21 cellular contexts compared by ENCODE assay signal in the genomic region with DNA sequence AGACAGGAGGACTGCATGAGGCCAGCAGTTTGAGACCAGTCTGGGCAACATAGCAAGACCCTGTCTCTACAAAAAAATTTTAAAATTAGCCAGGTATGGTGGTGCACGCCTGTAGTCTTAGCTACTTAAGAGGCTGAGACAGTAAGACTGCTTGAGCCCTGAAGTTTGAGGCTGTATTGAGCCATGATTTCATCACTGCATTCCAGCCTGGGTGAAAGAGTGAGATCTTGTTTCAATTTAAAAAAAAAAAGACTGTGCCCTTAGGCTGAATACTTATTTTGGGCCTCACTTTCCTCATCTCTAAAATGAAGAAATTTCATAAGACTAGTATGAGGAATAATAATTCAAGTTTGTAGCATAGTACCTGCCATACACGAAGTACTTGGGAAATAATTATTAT. TPM values are rescaled to one million over a fixed set of nuclear protein-coding genes. Genes with fewer than 3 reads are reported as not detected.
A peak's percentile ranks its signal among the peaks of the same experiment; 100 is the strongest.
DNase-seq lines count a peak whose midpoint lies in the region; ATAC-seq, FAIRE-seq and TF ChIP-seq lines count a peak whose summit lies in the region.
"Had no signal": no experiment of that assay in that cellular context is flagged by ENCODE, and none has a peak within 500 bp of the region (broad histone marks: within the 10 kb centered on the region; RNA-seq: fewer than 3 reads in every experiment).

No MANE protein-coding gene starts in this region.

- TF ChIP-seq POLR2A in endothelial cell of umbilical vein (IDR thresholded peaks at IDR 0.05; ENCODE audit: low read depth, low read length): no peak

- H2AK5ac ChIP-seq in trophoblast cell (ENCODE audit: low read length): no peak overlapping the region

- no peak overlapping the region for H3K18ac ChIP-seq in trophoblast cell (ENCODE audit: low read length)

- BruUV-seq in endothelial cell of umbilical vein (replicated peaks; lab: Mats Ljungman, UMichigan): no TSS peak

- no peak overlapping the region for H3K4me2 ChIP-seq in endothelial cell of umbilical vein (ENCODE audit: insufficient read depth, low read length)
- no peak overlapping the region for H3K4me2 ChIP-seq in trophoblast cell (ENCODE audit: low read length)
- H3K4me2 ChIP-seq: GM23338 had no signal

- H3K27me3 ChIP-seq in endothelial cell of umbilical vein (ENCODE audit: control insufficient read depth in 2 of 2, insufficient read depth in 2 of 2, low read length in 2 of 2) (no peaks in the 10 kb centered on the region), trophoblast cell (ENCODE audit: insufficient read depth, low read length) (no peaks in the 10 kb centered on the region)
- H3K27me3 ChIP-seq: cardiac muscle cell, spleen had no signal

- H4K91ac ChIP-seq in trophoblast cell (ENCODE audit: low read depth, low read length): no peak overlapping the region

- H3K9ac ChIP-seq in endothelial cell of umbilical vein (replicated peaks; ENCODE audit: extremely low read depth, insufficient read depth, low read length) (no peak overlapping the region), trophoblast cell (ENCODE audit: low read length) (no peak overlapping the region)

- POLR2A ChIA-PET in endothelial cell of umbilical vein (lab: Charles Lee): no interaction called here

- H3K9me1 ChIP-seq in endothelial cell of umbilical vein (replicated peaks; ENCODE audit: control insufficient read depth, extremely low read depth, insufficient read depth, low read length): no peaks in the 10 kb centered on the region

- DNase-seq in GM03348 (ENCODE audit: low spot score): peak; percentile 13
- peak; percentile 18 for DNase-seq in RPMI7951 (ENCODE audit: low read depth)
- no peak for DNase-seq in endothelial cell of umbilical vein (ENCODE audit: low read depth, low spot score)
- peak; percentile 89 to 98 for DNase-seq in trophoblast cell
- no peak for DNase-seq in NCI-H510A (lab: John Stamatoyannopoulos, UW)
- no peak for DNase-seq in GM19239 (ENCODE audit: insufficient read length, low spot score)
- DNase-seq: activated naive CD4-positive, alpha-beta T cell treated with anti-CD3 and anti-CD28 coated beads for 36 hours; C1 segment of cervical spinal cord; left colon; MV-4-11; NCI-H187 treated with DMSO at 0.1 percent for 48 hours; psoas muscle; SHP77 treated with DMSO at 0.1 percent for 48 hours; spleen; T-helper 1 cell had no signal

- H3K4me1 ChIP-seq in endothelial cell of umbilical vein (ENCODE audit: control insufficient read depth, extremely low read depth, insufficient read depth, low read length) (no peaks in the 10 kb centered on the region), trophoblast cell (ENCODE audit: control insufficient read depth in 1 of 2, insufficient read depth in 2 of 2, low read length in 2 of 2) (peaks cover 0 to under 1% of the 10 kb centered on the region in 2 experiments)
- H3K4me1 ChIP-seq: psoas muscle, spleen had no signal

- H3K79me2 ChIP-seq in endothelial cell of umbilical vein (ENCODE audit: control insufficient read depth, insufficient read depth, low read length): no peaks in the 10 kb centered on the region
- no peaks in the 10 kb centered on the region for H3K79me2 ChIP-seq in trophoblast cell (ENCODE audit: control insufficient read depth, insufficient read depth, low read length, poor library complexity)

- dilution Hi-C loops in endothelial cell of umbilical vein (cut with MboI; ENCODE audit: extremely low pct_ligation_motif_present, low sequenced_read_pairs): no loop called here

- TF ChIP-seq CTCF in endothelial cell of umbilical vein (IDR thresholded peaks at IDR 0.05; ENCODE audit: extremely low read depth in 1 of 2, insufficient read depth in 1 of 2, low read depth in 1 of 2, low read length in 2 of 2): no peak

- H4K8ac ChIP-seq in trophoblast cell (ENCODE audit: low read depth, low read length): no peak overlapping the region

- H2BK12ac ChIP-seq in trophoblast cell (ENCODE audit: low read length): no peak overlapping the region

- no peak for ATAC-seq in HG02840 (IDR thresholded peaks at IDR 0.05; ENCODE audit: low FRiP score, unreplicated experiment)
- ATAC-seq: GM23338, left colon had no signal

- FAIRE-seq in endothelial cell of umbilical vein (lab: Jason Lieb, UNC) (peak; percentile 12), GM19239 (lab: Jason Lieb, UNC) (no peak)
- FAIRE-seq: frontal cortex, GM18507 had no signal

- H3K14ac ChIP-seq in trophoblast cell (ENCODE audit: low read length): no peak overlapping the region

- H3K4ac ChIP-seq in trophoblast cell (ENCODE audit: low read depth, low read length): no peak overlapping the region

- H2AFZ ChIP-seq in endothelial cell of umbilical vein (ENCODE audit: low read depth, low read length) (no peak overlapping the region), trophoblast cell (ENCODE audit: insufficient read depth, low read length, poor library complexity) (no peak overlapping the region)
- H2AFZ ChIP-seq: GM23338 had no signal

- intact Hi-C loops in endothelial cell of umbilical vein (cut with micrococcal nuclease): no loop called here

- H4K20me1 ChIP-seq in endothelial cell of umbilical vein (replicated peaks; ENCODE audit: control insufficient read depth, extremely low read depth, insufficient read depth, low read length): no peaks in the 10 kb centered on the region

- no peak overlapping the region for H3K23ac ChIP-seq in trophoblast cell (ENCODE audit: low read length)

- H3K9me3 ChIP-seq in endothelial cell of umbilical vein (replicated peaks; ENCODE audit: control insufficient read depth, insufficient read depth, low read length) (no peaks in the 10 kb centered on the region), trophoblast cell (ENCODE audit: insufficient read depth, low read depth, low read length) (no peaks in the 10 kb centered on the region)
- H3K9me3 ChIP-seq: psoas muscle, spleen, thoracic aorta had no signal

- H3K4me3 ChIP-seq in endothelial cell of umbilical vein (replicated peaks in 1 of 3; ENCODE audit: insufficient read depth in 1 of 3, low read depth in 1 of 3, low read length in 3 of 3): no peak overlapping the region
- H3K4me3 ChIP-seq in trophoblast cell (ENCODE audit: low read depth, low read length): no peak overlapping the region
- H3K4me3 ChIP-seq: cardiac muscle cell, GM23338, psoas muscle, spleen, thoracic aorta had no signal

- H4K12ac ChIP-seq in trophoblast cell (ENCODE audit: low read depth, low read length): no peak overlapping the region

- CTCF ChIA-PET in endothelial cell of umbilical vein (lab: Charles Lee): no interaction called here

- no peaks in the 10 kb centered on the region for H3K79me1 ChIP-seq in trophoblast cell (ENCODE audit: low read length)

- no CpG with 5 or more reads among the region's 2 CpGs for WGBS in trophoblast cell (ENCODE audit: extremely low coverage, insufficient coverage, insufficient read length)

- no peak overlapping the region for H3K27ac ChIP-seq in endothelial cell of umbilical vein (ENCODE audit: insufficient read depth, low read depth, low read length)
- no peak overlapping the region for H3K27ac ChIP-seq in trophoblast cell (ENCODE audit: low read depth, low read length)
- H3K27ac ChIP-seq: cardiac muscle cell, psoas muscle, spleen, thoracic aorta had no signal

- H2BK5ac ChIP-seq in trophoblast cell (ENCODE audit: low read depth, low read length, poor library complexity): no peak overlapping the region

- no peak overlapping the region for H2BK120ac ChIP-seq in trophoblast cell (ENCODE audit: insufficient read depth, low read length, poor library complexity)

- no peaks in the 10 kb centered on the region for H3K36me3 ChIP-seq in endothelial cell of umbilical vein (ENCODE audit: control insufficient read depth in 2 of 2, extremely low read depth in 1 of 2, insufficient read depth in 2 of 2, low read length in 2 of 2)
- H3K36me3 ChIP-seq in trophoblast cell (ENCODE audit: control insufficient read depth in 1 of 2, insufficient read depth in 2 of 2, low read length in 2 of 2): no peaks in the 10 kb centered on the region
- H3K36me3 ChIP-seq: cardiac muscle cell, spleen, thoracic aorta had no signal

TF ChIP-seq in endothelial cell of umbilical vein, 7 proteins besides CTCF, POLR2A, EP300 and RAD21 (continues in another document):
- TF ChIP-seq POLR2AphosphoS5 (IDR thresholded peaks at IDR 0.05; ENCODE audit: insufficient read depth, low read depth, low read length) (no peak), FOS (IDR thresholded peaks at IDR 0.05; ENCODE audit: borderline replicate concordance, insufficient read depth, low read length) (no peak), EZH2 (IDR thresholded peaks at IDR 0.05; ENCODE audit: borderline replicate concordance, low read depth, low read length, severe bottlenecking) (no peak), MYC (IDR thresholded peaks at IDR 0.05; ENCODE audit: low read depth, low read length) (no peak), JUN (IDR thresholded peaks at IDR 0.05; ENCODE audit: borderline replicate concordance, insufficient read depth, insufficient read length, low read depth) (no peak)
- TF ChIP-seq, protein P1, sequence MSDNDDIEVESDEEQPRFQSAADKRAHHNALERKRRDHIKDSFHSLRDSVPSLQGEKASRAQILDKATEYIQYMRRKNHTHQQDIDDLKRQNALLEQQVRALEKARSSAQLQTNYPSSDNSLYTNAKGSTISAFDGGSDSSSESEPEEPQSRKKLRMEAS (IDR thresholded peaks at IDR 0.05; ENCODE audit: insufficient read depth, insufficient read length): no peak

RNA-seq across cellular contexts. Expression of a gene that starts 6.9 kb away (rescaled TPM):
- total RNA-seq in RPMI7951 (2014; rRNA removed; shearing (Covaris generic)): 1.6 and 2.8 TPM in 2 replicates
- total RNA-seq in endothelial cell of umbilical vein: 0.22 and 0.35 TPM in 2 replicates
- polyA plus RNA-seq in endothelial cell of umbilical vein: 0.55 and 0.72 TPM in 2 replicates
- polyA plus RNA-seq in endothelial cell of umbilical vein (2011; cell fraction: cytosol; rRNA removed): 0.30 and 0.31 TPM in 2 replicates
- polyA plus RNA-seq in endothelial cell of umbilical vein (2011; cell fraction: nucleus; rRNA removed): 0.46 and 0.53 TPM in 2 replicates
- 0.42 and 0.92 TPM in 2 replicates for polyA plus RNA-seq in endothelial cell of umbilical vein (2012)
- 0.58 and 0.98 TPM in 2 replicates for polyA minus RNA-seq in endothelial cell of umbilical vein
- polyA minus RNA-seq in endothelial cell of umbilical vein (2011; cell fraction: cytosol; rRNA and poly(A)+ RNA removed): 0.72 TPM
- 0.38 TPM in 1 of 2 replicates, not detected in the other for polyA minus RNA-seq in endothelial cell of umbilical vein (2011; cell fraction: nucleus; rRNA and poly(A)+ RNA removed)
- 3.9 and 4.0 TPM in 2 replicates for polyA plus RNA-seq in trophoblast cell (2013)
- total RNA-seq: thoracic aorta had no signal

RNA-seq across cellular contexts. Expression of a gene that starts 41.0 kb away (rescaled TPM):
- 192 and 195 TPM in 2 replicates for total RNA-seq in RPMI7951 (2014; rRNA removed; shearing (Covaris generic))
- total RNA-seq in endothelial cell of umbilical vein: 89.9 and 99.7 TPM in 2 replicates
- polyA plus RNA-seq in endothelial cell of umbilical vein: 59.0 and 84.5 TPM in 2 replicates
- 96.1 and 97.7 TPM in 2 replicates for polyA plus RNA-seq in endothelial cell of umbilical vein (2011; cell fraction: cytosol; rRNA removed)
- 53.7 and 64.5 TPM in 2 replicates for polyA plus RNA-seq in endothelial cell of umbilical vein (2011; cell fraction: nucleus; rRNA removed)
- polyA plus RNA-seq in endothelial cell of umbilical vein (2012): 144 and 164 TPM in 2 replicates
- 69.2 and 94.1 TPM in 2 replicates for polyA minus RNA-seq in endothelial cell of umbilical vein
- 132 TPM for polyA minus RNA-seq in endothelial cell of umbilical vein (2011; cell fraction: cytosol; rRNA and poly(A)+ RNA removed)
- 38.8 and 46.4 TPM in 2 replicates for polyA minus RNA-seq in endothelial cell of umbilical vein (2011; cell fraction: nucleus; rRNA and poly(A)+ RNA removed)
- polyA plus RNA-seq in trophoblast cell (2013): 39.1 and 39.6 TPM in 2 replicates

Comparison
In these comparisons a context has a peak if more than half of its experiments do, and no peak if none do; other contexts are left out.
1. DNase-seq: peak in GM03348 (single experiment), RPMI7951 (single experiment) and trophoblast cell (2 of 2); none in endothelial cell of umbilical vein (single experiment), NCI-H510A (single experiment) and GM19239 (single experiment).